Comparison of ENCODE assay signal across 18 cellular contexts in the genomic region with DNA sequence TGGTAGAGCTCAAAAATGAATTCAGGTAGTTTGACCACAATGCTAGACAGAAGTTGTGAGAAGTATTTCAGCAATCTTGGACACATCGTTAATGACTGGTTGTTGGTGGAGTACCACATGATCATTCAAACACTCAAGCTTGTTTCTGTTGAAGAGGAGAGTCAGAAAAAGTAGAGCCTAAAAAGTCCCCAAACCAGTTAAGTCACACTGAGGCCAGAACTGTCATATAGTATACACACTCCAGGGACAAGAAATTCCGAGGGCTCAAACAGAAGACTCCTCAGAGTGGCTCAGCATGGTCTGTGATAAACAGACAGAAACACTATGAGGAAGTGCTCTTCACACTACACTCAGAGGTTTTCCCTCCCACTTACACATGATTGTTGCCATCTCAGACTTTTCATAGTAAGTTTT. TPM values are rescaled to one million over a fixed set of nuclear protein-coding genes. Genes with fewer than 3 reads are reported as not detected.
A peak's percentile ranks its signal among the peaks of the same experiment; 100 is the strongest.
DNase-seq lines count a peak whose midpoint lies in the region; ATAC-seq and TF ChIP-seq lines count a peak whose summit lies in the region.
"Had no signal": no experiment of that assay in that cellular context is flagged by ENCODE, and none has a peak within 500 bp of the region (broad histone marks: within the 10 kb centered on the region; RNA-seq: fewer than 3 reads in every experiment).

No MANE protein-coding gene starts in this region.

- peak overlapping the region; percentile 6 for H3K9ac ChIP-seq in Loucy (ENCODE audit: low read depth, low read length, poor library complexity, severe bottlenecking)

- peaks cover 61% of the 10 kb centered on the region for H3K4me1 ChIP-seq in Loucy (ENCODE audit: insufficient read depth, low read length, poor library complexity, severe bottlenecking)

- no peaks in the 10 kb centered on the region for H3K9me2 ChIP-seq in Loucy (replicated peaks; ENCODE audit: low read depth, low read length)

- no peaks in the 10 kb centered on the region for H3F3A ChIP-seq in Loucy (ENCODE audit: low read depth)

- no peak for ATAC-seq in activated CD8-positive, alpha-beta T cell treated with anti-CD3 and anti-CD28 coated beads, Interleukin-2, amount 10 ng/mL, durations not matched to agents 7 days and 5 days
- ATAC-seq in natural killer cell (peak; percentile 90 to 92 (median 92)), GM19023 (IDR thresholded peaks at IDR 0.05; ENCODE audit: unreplicated experiment) (no peak), GM19035 (IDR thresholded peaks at IDR 0.05; ENCODE audit: unreplicated experiment) (no peak)
- ATAC-seq: sciatic nerve had no signal

- H3K9me3 Mint-ChIP-seq in activated CD8-positive, alpha-beta T cell treated with anti-CD3 and anti-CD28 coated beads, Interleukin-2, amount 10 ng/mL, durations not matched to agents 7 days and 5 days (ENCODE audit: insufficient read depth): no peaks in the 10 kb centered on the region
- no peaks in the 10 kb centered on the region for H3K9me3 Mint-ChIP-seq in natural killer cell
- H3K9me3 Mint-ChIP-seq: neural crest cell had no signal

- peaks cover 99% of the 10 kb centered on the region for H3K79me2 ChIP-seq in Loucy (ENCODE audit: insufficient read depth, low read length)

- H4K20me1 ChIP-seq in Loucy (ENCODE audit: insufficient read depth, low read length, poor library complexity, severe bottlenecking): peaks cover 91% of the 10 kb centered on the region

- intact Hi-C loops in natural killer cell (cut with micrococcal nuclease): loop anchor here (5.0 kb wide), 2 partner anchors 38 to 573 kb away; no protein-coding TSS in a partner anchor

- peaks cover 68% of the 10 kb centered on the region for H3K4me1 Mint-ChIP-seq in activated CD8-positive, alpha-beta T cell treated with anti-CD3 and anti-CD28 coated beads, Interleukin-2, amount 10 ng/mL, durations not matched to agents 7 days and 5 days (ENCODE audit: low read depth)
- peaks cover 62 to 70% of the 10 kb centered on the region in 2 donors for H3K4me1 Mint-ChIP-seq in natural killer cell

- H3K27me3 ChIP-seq in Loucy (ENCODE audit: insufficient read depth, low read length, poor library complexity, severe bottlenecking): no peaks in the 10 kb centered on the region
- H3K27me3 ChIP-seq: vagina had no signal

- CTCF ChIA-PET in activated CD8-positive, alpha-beta T cell treated with anti-CD3 and anti-CD28 coated beads, Interleukin-2, amount 10 ng/mL, durations not matched to agents 7 days and 5 days (lab: Charles Lee): no interaction called here

- no peaks in the 10 kb centered on the region for H3K9me3 ChIP-seq in Loucy (ENCODE audit: insufficient read depth, low read depth, low read length)
- H3K9me3 ChIP-seq: vagina had no signal

- DNase-seq in SIG-M5 treated with dmso at 0.1 percent for 504 hours (lab: John Stamatoyannopoulos, UW; ENCODE audit: unreplicated experiment): peak; percentile 95
- no peak for DNase-seq in SIG-M5 (lab: John Stamatoyannopoulos, UW)
- no peak for DNase-seq in activated CD8-positive, alpha-beta T cell treated with anti-CD3 and anti-CD28 coated beads, Interleukin-2, amount 10 ng/mL, durations not matched to agents 7 days and 5 days
- DNase-seq in natural killer cell: no peak
- no peak for DNase-seq in hippocampal formation (lab: John Stamatoyannopoulos, UW)
- DNase-seq: activated CD4-positive, alpha-beta T cell treated with anti-CD3 and anti-CD28 coated beads, Interleukin-2, amount 50 U/mL, for 4 hours; activated gamma-delta T cell treated with Interleukin-2 at 50 U/mL for 16 hours; foreskin fibroblast; NCI-H2029; NCI-H69; stimulated activated CD4-positive, alpha-beta T cell treated with anti-CD3 and anti-CD28 coated beads, Interleukin-2, amount 100 ng/mL, for 48 hours; T-helper 1 cell had no signal

- peak overlapping the region; percentile 60 for H3K4me3 ChIP-seq in Loucy (ENCODE audit: low read length, poor library complexity, severe bottlenecking)
- H3K4me3 ChIP-seq: vagina had no signal

- TF ChIP-seq CTCF in Loucy (conservative IDR thresholded peaks at IDR 0.05; ENCODE audit: low read length) (no peak), natural killer cell (IDR thresholded peaks at IDR 0.05) (no peak)

- POLR2A ChIA-PET in activated CD8-positive, alpha-beta T cell treated with anti-CD3 and anti-CD28 coated beads, Interleukin-2, amount 10 ng/mL, durations not matched to agents 7 days and 5 days (lab: Charles Lee): interaction anchor here (1.1 kb wide), 1 partner anchor 76 kb away, joined by 4 read pairs; the partner anchor contains the start of gene BCAS2

- H2AFZ ChIP-seq in Loucy (ENCODE audit: low read length): no peak overlapping the region

- H3K27me3 Mint-ChIP-seq in activated CD8-positive, alpha-beta T cell treated with anti-CD3 and anti-CD28 coated beads, Interleukin-2, amount 10 ng/mL, durations not matched to agents 7 days and 5 days (ENCODE audit: low read depth): no peaks in the 10 kb centered on the region
- H3K27me3 Mint-ChIP-seq in natural killer cell (ENCODE audit: low read depth in 2 of 2): no peaks in the 10 kb centered on the region

- no peak overlapping the region for H3K4me3 Mint-ChIP-seq in activated CD8-positive, alpha-beta T cell treated with anti-CD3 and anti-CD28 coated beads, Interleukin-2, amount 10 ng/mL, durations not matched to agents 7 days and 5 days
- H3K4me3 Mint-ChIP-seq in natural killer cell: peak overlapping the region; percentile 26

- H3K4me2 ChIP-seq in Loucy (ENCODE audit: low read depth, low read length, poor library complexity, severe bottlenecking): peak overlapping the region; percentile 95

- H3K36me3 Mint-ChIP-seq in activated CD8-positive, alpha-beta T cell treated with anti-CD3 and anti-CD28 coated beads, Interleukin-2, amount 10 ng/mL, durations not matched to agents 7 days and 5 days (ENCODE audit: low read depth): peaks cover 50% of the 10 kb centered on the region
- no peaks in the 10 kb centered on the region for H3K36me3 Mint-ChIP-seq in natural killer cell

- H3K27ac Mint-ChIP-seq in activated CD8-positive, alpha-beta T cell treated with anti-CD3 and anti-CD28 coated beads, Interleukin-2, amount 10 ng/mL, durations not matched to agents 7 days and 5 days: peak overlapping the region; percentile 48
- peak overlapping the region; percentile 84 to 100 for H3K27ac Mint-ChIP-seq in natural killer cell

- H3K36me3 ChIP-seq in Loucy (ENCODE audit: insufficient read depth, low read length): no peaks in the 10 kb centered on the region
- H3K36me3 ChIP-seq: vagina had no signal

RNA-seq across cellular contexts. Expression of gene TRIM33, which starts 5.8 kb away (rescaled TPM):
- 10 to 100 TPM; 39.5 to 43.4 TPM for total RNA-seq in activated CD8-positive, alpha-beta T cell treated with anti-CD3 and anti-CD28 coated beads, Interleukin-2, amount 10 ng/mL, durations not matched to agents 7 days and 5 days
- total RNA-seq in natural killer cell: 10 to 100 TPM; 70.6 to 91.5 (median 86.1) TPM

Comparison
In these comparisons a context has a peak if more than half of its experiments do, and no peak if none do; other contexts are left out.
1. ATAC-seq: peak in natural killer cell (3 of 3); none in activated CD8-positive, alpha-beta T cell treated with anti-CD3 and anti-CD28 coated beads, Interleukin-2, amount 10 ng/mL, durations not matched to agents 7 days and 5 days (single experiment), GM19023 (single experiment) and GM19035 (single experiment).